Comparison of ENCODE assay signal across 18 cellular contexts in the genomic region with DNA sequence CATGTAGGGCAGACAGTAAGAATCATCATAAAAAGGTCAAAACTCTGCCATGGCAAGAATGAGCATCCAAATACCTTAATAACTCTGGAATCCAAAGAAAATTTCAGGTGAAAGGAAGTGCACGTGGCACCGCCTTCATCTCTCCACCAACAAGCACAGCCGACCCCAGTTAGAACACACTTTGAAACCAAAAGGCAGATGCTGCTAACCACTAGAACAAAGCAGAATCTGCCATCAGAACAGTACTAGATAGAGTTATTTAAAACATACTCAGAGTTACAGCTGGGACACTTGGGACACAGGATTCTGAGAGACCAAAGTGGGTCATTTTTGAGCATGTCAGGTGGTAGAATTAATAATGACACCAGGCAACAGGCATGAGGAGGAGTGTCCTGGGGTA.
"Had no signal": no experiment of that assay in that cellular context is flagged by ENCODE, and none has a peak within 500 bp of the region (broad histone marks: within the 10 kb centered on the region; RNA-seq: fewer than 3 reads in every experiment).

No MANE protein-coding gene starts in this region.

- H3K9me3 Mint-ChIP-seq: activated T-helper 17 cell treated with anti-CD3 and anti-CD28 coated beads, Interleukin-2, amount 50 U/mL, for 72 hours; naive thymus-derived CD4-positive, alpha-beta T cell had no signal

- H3K27me3 ChIP-seq: vagina had no signal

- H3K9me3 ChIP-seq: colonic mucosa, left lung, tibial nerve, vagina had no signal

- H3K4me1 ChIP-seq: colonic mucosa had no signal

- H3K27ac ChIP-seq: colonic mucosa, hepatocyte, left lung, tibial nerve, vagina had no signal

- DNase-seq: activated CD4-positive, alpha-beta T cell treated with anti-CD3 and anti-CD28 coated beads, Interleukin-2, amount 50 U/mL, for 1 hour; activated CD8-positive, alpha-beta memory T cell treated with anti-CD3 and anti-CD28 coated beads for 24 hours; activated naive CD4-positive, alpha-beta T cell treated with anti-CD3 and anti-CD28 coated beads, Interleukin-2, amount 50 U/mL, for 16 hours; amniotic stem cell; central memory CD4-positive, alpha-beta T cell; colonic mucosa; islet precursor cell; left lung; naive thymus-derived CD4-positive, alpha-beta T cell; retina; stimulated activated CD4-positive, alpha-beta T cell treated with anti-CD3 and anti-CD28 coated beads, Interleukin-4, amount 100 ng/mL, for 1 hour; stimulated activated naive CD4-positive, alpha-beta T cell treated with Interleukin-2 at 50 U/mL for 16 hours; substantia nigra had no signal

- H3K27ac Mint-ChIP-seq: activated T-helper 17 cell treated with anti-CD3 and anti-CD28 coated beads, Interleukin-2, amount 50 U/mL, for 72 hours had no signal

- H3K36me3 ChIP-seq: colonic mucosa, left lung, tibial nerve, vagina had no signal

- H3K4me3 Mint-ChIP-seq: activated T-helper 17 cell treated with anti-CD3 and anti-CD28 coated beads, Interleukin-2, amount 50 U/mL, for 72 hours; naive thymus-derived CD4-positive, alpha-beta T cell had no signal

- H3K4me3 ChIP-seq: colonic mucosa, hepatocyte, left lung, tibial nerve, vagina had no signal

- ATAC-seq: activated T-helper 17 cell treated with anti-CD3 and anti-CD28 coated beads, Interleukin-2, amount 50 U/mL, for 72 hours; esophagus mucosa; left lung; naive thymus-derived CD4-positive, alpha-beta T cell had no signal
